Comparison of ENCODE assay signal across 8 cellular contexts in genomic region chr10:31490858-31491504, GRCh38.
A peak's percentile ranks its signal among the peaks of the same experiment; 100 is the strongest.
DNase-seq lines count a peak whose midpoint lies in the region; ATAC-seq and TF ChIP-seq lines count a peak whose summit lies in the region.

No MANE protein-coding gene starts in this region.

- no peak overlapping the region for H3K4me3 Mint-ChIP-seq in T-helper 17 cell

- H3K4me3 ChIP-seq in smooth muscle cell = no peak overlapping the region
- H3K4me3 ChIP-seq in MG63 = no peak overlapping the region

- H2AFZ ChIP-seq in smooth muscle cell (ENCODE audit: low read depth) = no peak overlapping the region

- H3K27ac ChIP-seq in smooth muscle cell (ENCODE audit: low read depth) = no peak overlapping the region

- TF ChIP-seq CTCF in smooth muscle cell (IDR thresholded peaks at IDR 0.05; ENCODE audit: borderline replicate concordance, insufficient read depth, poor library complexity, severe bottlenecking) = peak; percentile 47

- DNase-seq in NCI-H1105 treated with DMSO at 0.1 percent for 48 hours (lab: John Stamatoyannopoulos, UW) (peak; percentile 14), NCI-H1105 (lab: John Stamatoyannopoulos, UW) (no peak), T-helper 17 cell (no peak), germinal center (ENCODE audit: low spot score) (peak; percentile 4), smooth muscle cell (lab: John Stamatoyannopoulos, UW; ENCODE audit: unreplicated experiment) (no peak), MG63 (no peak), NCI-H1436 treated with DMSO at 0.1 percent for 48 hours (lab: John Stamatoyannopoulos, UW) (no peak)

- no peak overlapping the region for H3K4me2 ChIP-seq in smooth muscle cell

- H4K20me1 ChIP-seq in smooth muscle cell (ENCODE audit: low read depth) = no peaks in the 10 kb centered on the region

- H3K27ac Mint-ChIP-seq in T-helper 17 cell = no peak overlapping the region

- WGBS in smooth muscle cell (ENCODE audit: low lambda C conversion rate) = 100% methylated on average over 1 of the region's 1 CpG

- H3K4me1 Mint-ChIP-seq in T-helper 17 cell = no peaks in the 10 kb centered on the region

- no peak overlapping the region for H3K9ac ChIP-seq in smooth muscle cell (ENCODE audit: low read depth)

- no peaks in the 10 kb centered on the region for H3K79me2 ChIP-seq in smooth muscle cell (ENCODE audit: low read depth)

- ATAC-seq in HG02884 (IDR thresholded peaks at IDR 0.05; ENCODE audit: unreplicated experiment) = peak; percentile 55
- peak; percentile 37 for ATAC-seq in T-helper 17 cell

- no peaks in the 10 kb centered on the region for H3K36me3 ChIP-seq in smooth muscle cell (ENCODE audit: low read depth)
- H3K36me3 ChIP-seq in MG63 = peaks cover 20% of the 10 kb centered on the region

- no peaks in the 10 kb centered on the region for H3K9me3 ChIP-seq in T-helper 17 cell (ENCODE audit: control insufficient read depth, low read length, poor library complexity, severe bottlenecking)
- H3K9me3 ChIP-seq in smooth muscle cell (replicated peaks; ENCODE audit: low read depth) = no peaks in the 10 kb centered on the region
- peaks cover 5% of the 10 kb centered on the region for H3K9me3 ChIP-seq in MG63

- H3K27me3 ChIP-seq in smooth muscle cell (ENCODE audit: low read depth) (no peaks in the 10 kb centered on the region), MG63 (no peaks in the 10 kb centered on the region)

- H3K36me3 Mint-ChIP-seq in T-helper 17 cell (ENCODE audit: low read depth) = no peaks in the 10 kb centered on the region

- H3F3A ChIP-seq in smooth muscle cell (ENCODE audit: low read depth) = no peaks in the 10 kb centered on the region

- H3K27me3 Mint-ChIP-seq in T-helper 17 cell = no peaks in the 10 kb centered on the region

- H3K4me1 ChIP-seq in smooth muscle cell (ENCODE audit: low read depth) = no peaks in the 10 kb centered on the region

Comparison
In these comparisons a context has a peak if more than half of its experiments do, and no peak if none do; other contexts are left out.
1. DNase-seq: peak in NCI-H1105 treated with DMSO at 0.1 percent for 48 hours (single experiment) and germinal center (single experiment); none in NCI-H1105 (single experiment), T-helper 17 cell (0 of 3), smooth muscle cell (single experiment), MG63 (single experiment) and NCI-H1436 treated with DMSO at 0.1 percent for 48 hours (single experiment).